8 cellular contexts compared by ENCODE assay signal in the genomic region with DNA sequence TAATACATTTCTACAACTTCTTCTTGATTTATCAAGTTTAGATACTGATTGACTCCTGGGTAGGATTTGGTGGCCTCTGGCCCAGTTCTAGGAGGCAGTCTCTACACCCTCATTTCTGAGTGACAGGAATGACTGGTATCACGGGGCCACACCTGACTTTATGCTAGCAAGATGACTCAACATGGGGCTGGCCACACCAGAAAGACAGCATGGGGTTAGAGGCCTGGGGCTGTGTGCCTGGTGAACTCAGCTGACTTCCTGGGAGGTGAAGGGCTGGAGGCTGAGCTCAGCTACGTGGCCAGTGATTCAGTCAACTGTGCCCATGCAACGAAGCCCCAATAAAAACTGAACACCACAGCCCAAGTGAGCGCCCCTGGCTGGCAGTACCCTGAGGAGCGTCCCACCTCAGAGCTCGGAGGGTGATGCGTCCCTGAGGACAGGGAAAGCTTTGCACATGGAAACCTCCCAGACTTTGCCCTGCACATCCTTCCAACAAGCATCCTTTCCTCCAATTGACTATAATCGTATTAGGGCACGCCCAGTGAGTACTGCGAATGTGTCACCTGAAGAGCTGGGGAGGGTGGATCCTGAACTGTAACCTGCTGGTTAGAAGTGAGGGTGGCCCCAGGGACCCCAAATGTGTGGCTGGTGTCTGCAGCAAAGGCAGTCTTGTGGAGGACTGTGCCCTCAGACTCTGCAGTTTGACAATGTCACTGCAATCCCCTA. TPM values are rescaled to one million over a fixed set of nuclear protein-coding genes. Genes with fewer than 3 reads are reported as not detected.
DNase-seq lines count a peak whose midpoint lies in the region; ATAC-seq lines count a peak whose summit lies in the region.

No MANE protein-coding gene starts in this region.

- no peak overlapping the region for H3K4me3 Mint-ChIP-seq in activated CD8-positive, alpha-beta T cell treated with anti-CD3 and anti-CD28 coated beads, Interleukin-2, amount 10 ng/mL, durations not matched to agents 7 days and 5 days

- H3K27me3 Mint-ChIP-seq in activated CD8-positive, alpha-beta T cell treated with anti-CD3 and anti-CD28 coated beads, Interleukin-2, amount 10 ng/mL, durations not matched to agents 7 days and 5 days (ENCODE audit: low read depth), result no peaks in the 10 kb centered on the region

- DNase-seq in SIG-M5 treated with dmso at 0.1 percent for 504 hours (lab: John Stamatoyannopoulos, UW; ENCODE audit: unreplicated experiment) (peak; percentile 46), SIG-M5 (lab: John Stamatoyannopoulos, UW) (no peak), renal cortical epithelial cell (ENCODE audit: low read depth) (peak; percentile 93), cerebellum (ENCODE audit: low spot score) (no peak), medulla oblongata (ENCODE audit: extremely low spot score) (no peak)
- peak; percentile 22 for DNase-seq in activated CD8-positive, alpha-beta T cell treated with anti-CD3 and anti-CD28 coated beads, Interleukin-2, amount 10 ng/mL, durations not matched to agents 7 days and 5 days

- H3K36me3 Mint-ChIP-seq in activated CD8-positive, alpha-beta T cell treated with anti-CD3 and anti-CD28 coated beads, Interleukin-2, amount 10 ng/mL, durations not matched to agents 7 days and 5 days (ENCODE audit: low read depth), result no peaks in the 10 kb centered on the region

- POLR2A ChIA-PET in activated CD8-positive, alpha-beta T cell treated with anti-CD3 and anti-CD28 coated beads, Interleukin-2, amount 10 ng/mL, durations not matched to agents 7 days and 5 days (lab: Charles Lee), result no interaction called here

- ATAC-seq in HG02884 (IDR thresholded peaks at IDR 0.05; ENCODE audit: unreplicated experiment) (peak; percentile 96), HG02840 (IDR thresholded peaks at IDR 0.05; ENCODE audit: low FRiP score, unreplicated experiment) (no peak)
- ATAC-seq in activated CD8-positive, alpha-beta T cell treated with anti-CD3 and anti-CD28 coated beads, Interleukin-2, amount 10 ng/mL, durations not matched to agents 7 days and 5 days, result no peak

- H3K9me3 Mint-ChIP-seq in activated CD8-positive, alpha-beta T cell treated with anti-CD3 and anti-CD28 coated beads, Interleukin-2, amount 10 ng/mL, durations not matched to agents 7 days and 5 days (ENCODE audit: insufficient read depth), result no peaks in the 10 kb centered on the region

- H3K4me1 Mint-ChIP-seq in activated CD8-positive, alpha-beta T cell treated with anti-CD3 and anti-CD28 coated beads, Interleukin-2, amount 10 ng/mL, durations not matched to agents 7 days and 5 days (ENCODE audit: low read depth), result peaks cover 5% of the 10 kb centered on the region

- no peak overlapping the region for H3K27ac Mint-ChIP-seq in activated CD8-positive, alpha-beta T cell treated with anti-CD3 and anti-CD28 coated beads, Interleukin-2, amount 10 ng/mL, durations not matched to agents 7 days and 5 days

- CTCF ChIA-PET in activated CD8-positive, alpha-beta T cell treated with anti-CD3 and anti-CD28 coated beads, Interleukin-2, amount 10 ng/mL, durations not matched to agents 7 days and 5 days (lab: Charles Lee), result no interaction called here

RNA-seq across cellular contexts. Expression of gene NIPA2, which starts 57.2 kb away (rescaled TPM):
- total RNA-seq in activated CD8-positive, alpha-beta T cell treated with anti-CD3 and anti-CD28 coated beads, Interleukin-2, amount 10 ng/mL, durations not matched to agents 7 days and 5 days, result 10 to 100 TPM; 53.7 to 59.5 TPM
- total RNA-seq in renal cortical epithelial cell, result 78.0 and 85.1 TPM in 2 replicates
- 45.6 TPM for total RNA-seq in cerebellum

Comparison
In these comparisons a context has a peak if more than half of its experiments do, and no peak if none do; other contexts are left out.
1. DNase-seq: peak in SIG-M5 treated with dmso at 0.1 percent for 504 hours (single experiment), activated CD8-positive, alpha-beta T cell treated with anti-CD3 and anti-CD28 coated beads, Interleukin-2, amount 10 ng/mL, durations not matched to agents 7 days and 5 days (single experiment) and renal cortical epithelial cell (single experiment); none in SIG-M5 (single experiment), cerebellum (single experiment) and medulla oblongata (single experiment).